8 cellular contexts compared by ENCODE assay signal in the genomic region with DNA sequence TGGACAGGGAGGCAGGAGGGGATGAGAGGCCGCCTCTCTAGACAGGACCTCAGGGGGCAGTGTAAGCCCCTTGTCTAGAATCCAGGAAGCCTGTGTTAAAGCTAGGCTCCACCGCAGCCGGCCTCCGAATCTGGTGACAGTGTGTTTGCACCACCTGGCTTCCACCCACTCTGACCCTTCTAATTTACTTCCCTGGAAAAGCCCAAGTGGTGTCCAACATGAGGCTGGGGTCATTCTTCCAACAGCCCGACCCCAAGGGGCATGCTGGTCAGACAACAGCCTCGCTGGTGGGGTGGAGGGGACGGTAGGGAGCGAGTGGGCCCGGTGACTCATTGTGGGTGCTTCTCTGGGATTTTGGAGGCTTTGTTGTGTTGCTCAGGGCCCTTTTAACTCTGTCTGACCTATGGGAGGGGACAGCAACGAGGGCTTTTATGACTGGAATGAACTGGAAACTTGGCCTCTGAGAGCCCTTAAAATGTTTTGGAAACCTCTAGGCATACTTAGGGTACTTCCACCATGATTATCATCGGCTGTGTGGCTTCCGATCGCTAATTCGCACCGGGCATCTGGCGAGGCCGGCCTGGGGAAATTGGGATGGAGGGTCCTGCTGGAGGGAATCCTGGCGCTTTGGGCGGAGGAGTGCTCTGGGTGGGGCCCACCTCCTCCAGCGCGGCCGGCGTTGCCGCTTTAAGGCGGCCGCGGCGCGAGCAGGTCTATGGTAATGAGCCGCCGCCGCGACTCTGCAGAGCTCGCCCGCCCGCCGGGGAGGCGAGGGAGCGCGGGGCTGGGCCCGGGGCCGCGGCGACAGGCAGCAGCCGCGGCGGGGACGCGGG. TPM values are rescaled to one million over a fixed set of nuclear protein-coding genes. Genes with fewer than 3 reads are reported as not detected.
DNase-seq lines count a peak whose midpoint lies in the region; ATAC-seq and TF ChIP-seq lines count a peak whose summit lies in the region.

A gene with protein sequence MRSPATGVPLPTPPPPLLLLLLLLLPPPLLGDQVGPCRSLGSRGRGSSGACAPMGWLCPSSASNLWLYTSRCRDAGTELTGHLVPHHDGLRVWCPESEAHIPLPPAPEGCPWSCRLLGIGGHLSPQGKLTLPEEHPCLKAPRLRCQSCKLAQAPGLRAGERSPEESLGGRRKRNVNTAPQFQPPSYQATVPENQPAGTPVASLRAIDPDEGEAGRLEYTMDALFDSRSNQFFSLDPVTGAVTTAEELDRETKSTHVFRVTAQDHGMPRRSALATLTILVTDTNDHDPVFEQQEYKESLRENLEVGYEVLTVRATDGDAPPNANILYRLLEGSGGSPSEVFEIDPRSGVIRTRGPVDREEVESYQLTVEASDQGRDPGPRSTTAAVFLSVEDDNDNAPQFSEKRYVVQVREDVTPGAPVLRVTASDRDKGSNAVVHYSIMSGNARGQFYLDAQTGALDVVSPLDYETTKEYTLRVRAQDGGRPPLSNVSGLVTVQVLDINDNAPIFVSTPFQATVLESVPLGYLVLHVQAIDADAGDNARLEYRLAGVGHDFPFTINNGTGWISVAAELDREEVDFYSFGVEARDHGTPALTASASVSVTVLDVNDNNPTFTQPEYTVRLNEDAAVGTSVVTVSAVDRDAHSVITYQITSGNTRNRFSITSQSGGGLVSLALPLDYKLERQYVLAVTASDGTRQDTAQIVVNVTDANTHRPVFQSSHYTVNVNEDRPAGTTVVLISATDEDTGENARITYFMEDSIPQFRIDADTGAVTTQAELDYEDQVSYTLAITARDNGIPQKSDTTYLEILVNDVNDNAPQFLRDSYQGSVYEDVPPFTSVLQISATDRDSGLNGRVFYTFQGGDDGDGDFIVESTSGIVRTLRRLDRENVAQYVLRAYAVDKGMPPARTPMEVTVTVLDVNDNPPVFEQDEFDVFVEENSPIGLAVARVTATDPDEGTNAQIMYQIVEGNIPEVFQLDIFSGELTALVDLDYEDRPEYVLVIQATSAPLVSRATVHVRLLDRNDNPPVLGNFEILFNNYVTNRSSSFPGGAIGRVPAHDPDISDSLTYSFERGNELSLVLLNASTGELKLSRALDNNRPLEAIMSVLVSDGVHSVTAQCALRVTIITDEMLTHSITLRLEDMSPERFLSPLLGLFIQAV (N-terminal part only) (plus strand): TSS at position 743 of the 833 bp plus-strand sequence. CDS start 541 bp downstream, outside the sequence.

- peak; percentile 81 for ATAC-seq in GM23338
- ATAC-seq in T-helper 17 cell: peak; percentile 96
- ATAC-seq in gastrocnemius medialis: peak; percentile 76 to 77

- intact Hi-C loops in gastrocnemius medialis (cut with DNase I; ENCODE audit: low total_unique reads): loop anchor here (1.0 kb wide), 2 partner anchors 9 to 235 kb away; no protein-coding TSS in a partner anchor

- in situ Hi-C loops in astrocyte of the spinal cord (cut with HindIII; ENCODE audit: low sequenced_read_pairs) (no loop called here), gastrocnemius medialis (cut with MboI; ENCODE audit: low sequenced_read_pairs in 4 of 4) (no loop called here)

- H3K4me2 ChIP-seq in GM23338: peak within 1 kb of the TSS; percentile 84

- H3K4me1 Mint-ChIP-seq in GM23338 (peaks cover 15% of the 10 kb centered on the region), T-helper 17 cell (peaks cover 14% of the 10 kb centered on the region)

- H3K27me3 ChIP-seq in GM23338 (ENCODE audit: insufficient read depth) (peaks cover 12% of the 10 kb centered on the region), iPS DF 6.9 (ENCODE audit: control insufficient read depth, insufficient read depth, low read length) (0 out of 2 replicates have a peak, but pooled peaks cover 5% of the 10 kb centered on the region), gastrocnemius medialis (no peaks in the 10 kb centered on the region)

- H3K36me3 ChIP-seq in GM23338 (ENCODE audit: insufficient read depth) (no peaks in the 10 kb centered on the region), iPS DF 6.9 (ENCODE audit: control insufficient read depth, insufficient read depth, low read length) (no peaks in the 10 kb centered on the region), gastrocnemius medialis (no peaks in the 10 kb centered on the region)

- peak; percentile 25 to 32 for TF ChIP-seq POLR2A in gastrocnemius medialis (IDR thresholded peaks at IDR 0.05)

- peaks cover 22% of the 10 kb centered on the region; the same call in 1 of the 2 replicates for H3K4me1 ChIP-seq in GM23338 (ENCODE audit: insufficient read depth)
- peaks cover 17% of the 10 kb centered on the region for H3K4me1 ChIP-seq in iPS DF 6.9 (ENCODE audit: control insufficient read depth, insufficient read depth, low read length)
- peaks cover 19 to 25% of the 10 kb centered on the region in 2 donors for H3K4me1 ChIP-seq in gastrocnemius medialis

- H3K4me3 ChIP-seq in GM23338 (peak within 1 kb of the TSS; percentile 57), astrocyte of the spinal cord (ENCODE audit: low read depth, low read length) (peak within 1 kb of the TSS; percentile 30), iPS DF 6.9 (ENCODE audit: low read length) (peak within 1 kb of the TSS; percentile 61; the same call in 1 of the 2 replicates), gastrocnemius medialis (peak within 1 kb of the TSS; percentile 47 to 58 (median 52))

- WGBS in iPS DF 6.9 (ENCODE audit: insufficient coverage, insufficient read length): no CpG with 5 or more reads among the region's 49 CpGs

- no peaks in the 10 kb centered on the region for H4K20me1 ChIP-seq in GM23338 (replicated peaks; ENCODE audit: insufficient read depth)

- peaks cover 28% of the 10 kb centered on the region for H3K36me3 Mint-ChIP-seq in GM23338 (ENCODE audit: low read depth)
- H3K36me3 Mint-ChIP-seq in T-helper 17 cell (ENCODE audit: low read depth): no peaks in the 10 kb centered on the region

- H3F3A ChIP-seq in GM23338 (replicated peaks; ENCODE audit: low read depth): no peaks in the 10 kb centered on the region

- no peak within 1 kb of the TSS for H3K27ac Mint-ChIP-seq in GM23338
- H3K27ac Mint-ChIP-seq in T-helper 17 cell: no peak within 1 kb of the TSS

- H3K27me3 Mint-ChIP-seq in GM23338 (ENCODE audit: insufficient read depth, low read depth, poor library complexity) (peaks cover 25% of the 10 kb centered on the region), T-helper 17 cell (peaks cover 15% of the 10 kb centered on the region)

- DNase-seq in ELR (ENCODE audit: low read depth) (peak; percentile 71), GM23338 (ENCODE audit: low spot score) (peak; percentile 97), M059J (ENCODE audit: low read depth) (peak; percentile 65), T-helper 17 cell (peak; percentile 54 to 59 (median 57)), astrocyte of the spinal cord (ENCODE audit: low read depth, low spot score) (peak; percentile 57), iPS DF 6.9 (ENCODE audit: low read depth, low spot score) (no peak), gastrocnemius medialis (peak; percentile 1 to 45), amniotic stem cell (lab: John Stamatoyannopoulos, UW) (no peak)

- TF ChIP-seq CTCF in GM23338 (conservative IDR thresholded peaks at IDR 0.05; ENCODE audit: low read depth in 2 of 2): peak; percentile 23 to 25
- TF ChIP-seq CTCF in astrocyte of the spinal cord (IDR thresholded peaks at IDR 0.05; ENCODE audit: low read depth, low read length): no peak
- TF ChIP-seq CTCF in gastrocnemius medialis (IDR thresholded peaks at IDR 0.05 in 4 of 5, conservative IDR thresholded peaks at IDR 0.05 in 1 of 5): no peak

- H3K79me2 ChIP-seq in GM23338 (replicated peaks; ENCODE audit: insufficient read depth): peaks cover 6% of the 10 kb centered on the region; the same call in 1 of the 2 replicates

- H3K9me3 ChIP-seq in T-helper 17 cell (ENCODE audit: control insufficient read depth, low read length, poor library complexity, severe bottlenecking) (no peaks in the 10 kb centered on the region), iPS DF 6.9 (ENCODE audit: control insufficient read depth, insufficient read depth, low read length) (no peaks in the 10 kb centered on the region), gastrocnemius medialis (no peaks in the 10 kb centered on the region)

- no peak within 1 kb of the TSS for H3K27ac ChIP-seq in GM23338 (ENCODE audit: low read depth)
- H3K27ac ChIP-seq in iPS DF 6.9 (ENCODE audit: low read length): no peak within 1 kb of the TSS
- no peak within 1 kb of the TSS for H3K27ac ChIP-seq in gastrocnemius medialis

- H2AFZ ChIP-seq in GM23338: peak within 1 kb of the TSS; percentile 83

- H3K9me3 Mint-ChIP-seq in GM23338: peaks cover 17% of the 10 kb centered on the region; the same call in 2 of the 3 replicates

- H3K4me3 Mint-ChIP-seq in GM23338 (peak within 1 kb of the TSS; percentile 70), T-helper 17 cell (peak within 1 kb of the TSS; percentile 82)

- H3K9me2 ChIP-seq in GM23338 (ENCODE audit: insufficient read depth): no peaks in the 10 kb centered on the region

TF ChIP-seq in GM23338, 12 proteins besides CTCF, POLR2A, EP300 and RAD21:
- 0 out of 2 replicates have a peak, but pooled peaks have one; percentile 35 for TF ChIP-seq POLR2AphosphoS5 (IDR thresholded peaks at IDR 0.05; ENCODE audit: low read depth)
- no peak for TF ChIP-seq JUNB (IDR thresholded peaks at IDR 0.05; ENCODE audit: unreplicated experiment)
TF ChIP-seq in GM23338: peak in this region for 1.

RNA-seq across cellular contexts. Expression of the gene that starts here (rescaled TPM):
- 30.4 and 35.1 TPM in 2 replicates for total RNA-seq in GM23338 (2014; rRNA removed; shearing (Covaris generic))
- polyA plus RNA-seq in GM23338 (2016; fragmentation: Nextera tagmentation; extraction: Ambion mirVana): 11.1 and 11.2 TPM in 2 replicates
- total RNA-seq in M059J (2014; rRNA removed; shearing (Covaris generic)): 3.7 and 6.9 TPM in 2 replicates
- 1 to 10 TPM; 3.2 to 3.3 TPM for total RNA-seq in T-helper 17 cell
- total RNA-seq in gastrocnemius medialis: 10 to 100 TPM in 1 of 4 donors, 1 to 10 TPM in 3; 5.8 to 12.5 (median 7.9) TPM

Comparison
In these comparisons a context has a peak if more than half of its experiments do, and no peak if none do; other contexts are left out.
1. DNase-seq: peak in ELR (single experiment), GM23338 (single experiment), M059J (single experiment), T-helper 17 cell (3 of 3), astrocyte of the spinal cord (single experiment) and gastrocnemius medialis (2 of 2); none in iPS DF 6.9 (single experiment) and amniotic stem cell (single experiment).
2. CTCF ChIP-seq: peak in GM23338 (2 of 2); none in astrocyte of the spinal cord (single experiment) and gastrocnemius medialis (0 of 5).
3. Peak in every context shown above with its lines, with median percentiles within 50 percentile points of each other: ATAC-seq and H3K4me3 ChIP-seq.